Comparison of ENCODE assay signal across 1 cellular context in genomic region chr6:119015165-119015564, GRCh38.
A peak's percentile ranks its signal among the peaks of the same experiment; 100 is the strongest.
DNase-seq lines count a peak whose midpoint lies in the region.

No MANE protein-coding gene starts in this region.

- peak; percentile 11 for DNase-seq in activated gamma-delta T cell (lab: John Stamatoyannopoulos, UW)
